In genomic region chr9:37534412-37534811, GRCh38 we compare ENCODE assay signal across 22 cellular contexts.
"Had no signal": no experiment of that assay in that cellular context is flagged by ENCODE, and none has a peak within 500 bp of the region (broad histone marks: within the 10 kb centered on the region; RNA-seq: fewer than 3 reads in every experiment).

No MANE protein-coding gene starts in this region.

- H3K4me1 ChIP-seq: heart right ventricle, prostate gland, vagina had no signal

- H3K36me3 ChIP-seq: prostate gland had no signal

- FAIRE-seq: colon, endometrium had no signal

- H3K9me3 Mint-ChIP-seq: activated B cell treated with CpG ODN at 0.5 μM for 24 hours; activated CD4-positive, alpha-beta memory T cell treated with anti-CD3 and anti-CD28 coated beads, Interleukin-2, amount 10 ng/mL, durations not matched to agents 7 days and 5 days; activated naive CD4-positive, alpha-beta T cell treated with anti-CD3 and anti-CD28 coated beads, Interleukin-2, amount 50 U/mL, for 72 hours; naive B cell; type B pancreatic cell had no signal

- DNase-seq: activated B cell treated with CpG ODN at 0.5 μM for 24 hours; activated CD4-positive, alpha-beta memory T cell treated with anti-CD3 and anti-CD28 coated beads, Interleukin-2, amount 10 ng/mL, durations not matched to agents 7 days and 5 days; activated CD4-positive, alpha-beta T cell treated with anti-CD3 and anti-CD28 coated beads for 36 hours; activated CD8-positive, alpha-beta memory T cell treated with anti-CD3 and anti-CD28 coated beads, Interleukin-2, amount 10 ng/mL, durations not matched to agents 7 days and 5 days; aorta; central memory CD4-positive, alpha-beta T cell; heart right ventricle; islet precursor cell; left cardiac atrium; mucosa of descending colon; naive B cell; stimulated activated CD4-positive, alpha-beta T cell treated with anti-CD3 and anti-CD28 coated beads, Interleukin-2, amount 100 ng/mL, for 48 hours; stimulated activated CD8-positive, alpha-beta memory T cell treated with anti-CD3 and anti-CD28 coated beads, Interleukin-4, amount 100 ng/mL, for 48 hours; stimulated activated naive CD4-positive, alpha-beta T cell treated with Interleukin-2 at 50 U/mL for 16 hours; T-helper 9 cell had no signal

- H3K4me1 Mint-ChIP-seq: activated CD4-positive, alpha-beta T cell treated with anti-CD3 and anti-CD28 coated beads for 36 hours had no signal

- H3K4me3 ChIP-seq: heart right ventricle, mucosa of descending colon, prostate gland, thoracic aorta, vagina had no signal

- H3K9me3 ChIP-seq: heart right ventricle, mucosa of descending colon, prostate gland, thoracic aorta, vagina had no signal

- ATAC-seq: activated CD4-positive, alpha-beta T cell treated with anti-CD3 and anti-CD28 coated beads for 36 hours; activated CD8-positive, alpha-beta memory T cell treated with anti-CD3 and anti-CD28 coated beads, Interleukin-2, amount 10 ng/mL, durations not matched to agents 7 days and 5 days; activated naive CD4-positive, alpha-beta T cell treated with anti-CD3 and anti-CD28 coated beads, Interleukin-2, amount 50 U/mL, for 72 hours; heart right ventricle; left cardiac atrium; mucosa of descending colon had no signal

- H3K27me3 Mint-ChIP-seq: activated B cell treated with CpG ODN at 0.5 μM for 24 hours; activated CD4-positive, alpha-beta memory T cell treated with anti-CD3 and anti-CD28 coated beads, Interleukin-2, amount 10 ng/mL, durations not matched to agents 7 days and 5 days; activated CD4-positive, alpha-beta T cell treated with anti-CD3 and anti-CD28 coated beads for 36 hours; activated CD8-positive, alpha-beta memory T cell treated with anti-CD3 and anti-CD28 coated beads, Interleukin-2, amount 10 ng/mL, durations not matched to agents 7 days and 5 days; naive B cell; type B pancreatic cell had no signal

- H3K4me3 Mint-ChIP-seq: activated B cell treated with CpG ODN at 0.5 μM for 24 hours; activated CD4-positive, alpha-beta memory T cell treated with anti-CD3 and anti-CD28 coated beads, Interleukin-2, amount 10 ng/mL, durations not matched to agents 7 days and 5 days; activated CD4-positive, alpha-beta T cell treated with anti-CD3 and anti-CD28 coated beads for 36 hours; activated CD8-positive, alpha-beta memory T cell treated with anti-CD3 and anti-CD28 coated beads, Interleukin-2, amount 10 ng/mL, durations not matched to agents 7 days and 5 days; naive B cell; type B pancreatic cell had no signal

- H3K27ac ChIP-seq: heart right ventricle, prostate gland, thoracic aorta, vagina had no signal

- H3K27ac Mint-ChIP-seq: activated B cell treated with CpG ODN at 0.5 μM for 24 hours; activated CD4-positive, alpha-beta memory T cell treated with anti-CD3 and anti-CD28 coated beads, Interleukin-2, amount 10 ng/mL, durations not matched to agents 7 days and 5 days; activated CD4-positive, alpha-beta T cell treated with anti-CD3 and anti-CD28 coated beads for 36 hours; activated CD8-positive, alpha-beta memory T cell treated with anti-CD3 and anti-CD28 coated beads, Interleukin-2, amount 10 ng/mL, durations not matched to agents 7 days and 5 days; activated naive CD4-positive, alpha-beta T cell treated with anti-CD3 and anti-CD28 coated beads, Interleukin-2, amount 50 U/mL, for 72 hours; type B pancreatic cell had no signal

- H3K36me3 Mint-ChIP-seq: activated CD8-positive, alpha-beta memory T cell treated with anti-CD3 and anti-CD28 coated beads, Interleukin-2, amount 10 ng/mL, durations not matched to agents 7 days and 5 days; activated naive CD4-positive, alpha-beta T cell treated with anti-CD3 and anti-CD28 coated beads, Interleukin-2, amount 50 U/mL, for 72 hours; type B pancreatic cell had no signal

- H3K27me3 ChIP-seq: heart right ventricle, vagina had no signal
